Comparison of ENCODE assay signal across 1 cellular context in the genomic region with DNA sequence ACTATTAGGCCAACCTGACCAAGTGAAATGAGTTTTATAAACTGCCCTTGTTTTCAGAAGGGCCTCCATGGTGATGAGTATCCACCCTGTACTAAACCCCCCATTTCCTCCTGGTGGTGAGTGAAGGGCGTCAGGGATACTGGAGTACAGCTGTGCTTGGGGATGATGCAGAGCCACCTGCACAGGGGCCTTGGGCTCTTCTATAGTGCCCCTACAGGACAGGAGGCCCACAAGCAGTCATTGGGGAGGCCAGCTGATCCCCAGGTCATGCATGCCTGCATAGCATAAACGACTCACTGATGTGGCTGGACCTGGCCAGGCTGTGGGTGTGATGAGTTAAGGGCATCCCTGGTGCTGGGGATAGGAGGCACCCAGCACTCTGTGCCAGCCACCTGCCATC.
TF ChIP-seq lines count a peak whose summit lies in the region.

No MANE protein-coding gene starts in this region.

TF ChIP-seq in H1, 55 proteins besides CTCF, POLR2A, EP300 and RAD21:
- TF ChIP-seq POLR2AphosphoS5 (IDR thresholded peaks at IDR 0.05; ENCODE audit: low read depth, low read length): no peak
- no peak for TF ChIP-seq SUZ12 (IDR thresholded peaks at IDR 0.05; ENCODE audit: low read length)
- TF ChIP-seq CHD1 (IDR thresholded peaks at IDR 0.05; ENCODE audit: low read depth, low read length): no peak
- no peak for TF ChIP-seq ZNF274 (IDR thresholded peaks at IDR 0.05; ENCODE audit: borderline replicate concordance, extremely low read depth, low read length)
- no peak for TF ChIP-seq PHF8 (conservative IDR thresholded peaks at IDR 0.05; ENCODE audit: low read depth, low read length)
- TF ChIP-seq RNF2 (IDR thresholded peaks at IDR 0.05; ENCODE audit: borderline replicate concordance, low read depth, low read length, missing control alignments, poor library complexity, severe bottlenecking): no peak
- TF ChIP-seq, protein P1, sequence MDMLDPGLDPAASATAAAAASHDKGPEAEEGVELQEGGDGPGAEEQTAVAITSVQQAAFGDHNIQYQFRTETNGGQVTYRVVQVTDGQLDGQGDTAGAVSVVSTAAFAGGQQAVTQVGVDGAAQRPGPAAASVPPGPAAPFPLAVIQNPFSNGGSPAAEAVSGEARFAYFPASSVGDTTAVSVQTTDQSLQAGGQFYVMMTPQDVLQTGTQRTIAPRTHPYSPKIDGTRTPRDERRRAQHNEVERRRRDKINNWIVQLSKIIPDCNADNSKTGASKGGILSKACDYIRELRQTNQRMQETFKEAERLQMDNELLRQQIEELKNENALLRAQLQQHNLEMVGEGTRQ (IDR thresholded peaks at IDR 0.05; ENCODE audit: low read length): no peak
- TF ChIP-seq TCF12 (IDR thresholded peaks at IDR 0.05; ENCODE audit: low read depth, low read length): no peak
- no peak for TF ChIP-seq JUND (IDR thresholded peaks at IDR 0.05; ENCODE audit: low read length)
